ENCODE assay signal across 15 cellular contexts in genomic region chr14:100145682-100146464, GRCh38. TPM values are rescaled to one million over a fixed set of nuclear protein-coding genes. Genes with fewer than 3 reads are reported as not detected.
DNase-seq lines count a peak whose midpoint lies in the region; ATAC-seq and TF ChIP-seq lines count a peak whose summit lies in the region.
"Had no signal": no experiment of that assay in that cellular context is flagged by ENCODE, and none has a peak within 500 bp of the region (broad histone marks: within the 10 kb centered on the region; RNA-seq: fewer than 3 reads in every experiment).

No MANE protein-coding gene starts in this region.

- peaks cover 26% of the 10 kb centered on the region for H3K4me1 Mint-ChIP-seq in activated T-cell treated with anti-CD3 and anti-CD28 coated beads, Interleukin-2, amount 50 U/mL, for 24 hours (ENCODE audit: low read depth)

- H3K27me3 ChIP-seq in Karpas-422 (ENCODE audit: low read length) (no peaks in the 10 kb centered on the region), prostate gland (replicated peaks; ENCODE audit: insufficient read depth) (no peaks in the 10 kb centered on the region)

- H4K20me1 ChIP-seq in Karpas-422 (ENCODE audit: insufficient read depth, low read depth, low read length) = no peaks in the 10 kb centered on the region

- H3K4me3 Mint-ChIP-seq in activated T-cell treated with anti-CD3 and anti-CD28 coated beads, Interleukin-2, amount 50 U/mL, for 24 hours = no peak overlapping the region
- H3K4me3 Mint-ChIP-seq: WTC11 had no signal

- no peaks in the 10 kb centered on the region for H3K9me2 ChIP-seq in Karpas-422 (replicated peaks; ENCODE audit: insufficient read depth, low read length)

- H3K4me1 ChIP-seq in Karpas-422 (ENCODE audit: low read length) (peaks cover 10% of the 10 kb centered on the region; the same call in 1 of the 2 replicates), prostate gland (replicated peaks) (peaks cover 7% of the 10 kb centered on the region)
- H3K4me1 ChIP-seq: parathyroid adenoma had no signal

- H3K27ac ChIP-seq in VCaP (peak overlapping the region; percentile 83), Karpas-422 (ENCODE audit: low read length) (no peak overlapping the region), prostate gland (no peak overlapping the region)
- H3K27ac ChIP-seq: parathyroid adenoma had no signal

- DNase-seq in activated T-cell treated with anti-CD3 and anti-CD28 coated beads, Interleukin-2, amount 50 U/mL, for 24 hours = no peak
- no peak for DNase-seq in activated T-cell treated with anti-CD3 and anti-CD28 coated beads for 4 hours
- DNase-seq in left colon = peak in 1 of 2 donors; percentile 47
- no peak for DNase-seq in stimulated activated naive CD8-positive, alpha-beta T cell treated with anti-CD3 and anti-CD28 coated beads, Interleukin-15, Interleukin-2, amounts not matched to agents 100 U/mL and 50 U/mL, for 24 hours
- no peak for DNase-seq in Karpas-422
- no peak for DNase-seq in prostate gland (ENCODE audit: low spot score)
- no peak for DNase-seq in NCI-H524 treated with DMSO at 0.1 percent for 48 hours (lab: John Stamatoyannopoulos, UW)
- DNase-seq: C1 segment of cervical spinal cord, DMS53, foreskin melanocyte, SHP77 treated with DMSO at 0.1 percent for 48 hours had no signal

- H3K36me3 ChIP-seq in Karpas-422 (ENCODE audit: insufficient read depth, low read length) = no peaks in the 10 kb centered on the region
- H3K36me3 ChIP-seq in prostate gland = no peaks in the 10 kb centered on the region

- H3K79me2 ChIP-seq in Karpas-422 (ENCODE audit: low read length) = no peaks in the 10 kb centered on the region
- H3K79me2 ChIP-seq: parathyroid adenoma had no signal

- H3K9ac ChIP-seq in Karpas-422 (ENCODE audit: low read length) = no peak overlapping the region
- H3K9ac ChIP-seq: parathyroid adenoma had no signal

- no peak for TF ChIP-seq POLR2A in prostate gland (IDR thresholded peaks at IDR 0.05)

- H3K36me3 Mint-ChIP-seq in activated T-cell treated with anti-CD3 and anti-CD28 coated beads, Interleukin-2, amount 50 U/mL, for 24 hours (ENCODE audit: low read depth) = peaks cover 32% of the 10 kb centered on the region
- H3K36me3 Mint-ChIP-seq: WTC11 had no signal

- intact Hi-C loops in left colon (cut with DNase I, micrococcal nuclease) (no loop called here), prostate gland (cut with DNase I) (no loop called here)

- no peak overlapping the region for H2AFZ ChIP-seq in Karpas-422 (ENCODE audit: low read length)
- H2AFZ ChIP-seq: parathyroid adenoma had no signal

- WGBS in prostate gland = 86% methylated on average over 18 of the region's 27 CpGs

- no peak overlapping the region for H3K4me2 ChIP-seq in Karpas-422 (ENCODE audit: low read depth, low read length, poor library complexity, severe bottlenecking)

- H3K27me3 Mint-ChIP-seq in activated T-cell treated with anti-CD3 and anti-CD28 coated beads, Interleukin-2, amount 50 U/mL, for 24 hours = no peaks in the 10 kb centered on the region

- peak overlapping the region; percentile 67 for H3K27ac Mint-ChIP-seq in activated T-cell treated with anti-CD3 and anti-CD28 coated beads, Interleukin-2, amount 50 U/mL, for 24 hours
- H3K27ac Mint-ChIP-seq: WTC11 had no signal

- H3K9me3 ChIP-seq in Karpas-422 (ENCODE audit: low read length) (no peaks in the 10 kb centered on the region), prostate gland (no peaks in the 10 kb centered on the region)

- no peaks in the 10 kb centered on the region for H3K9me3 Mint-ChIP-seq in activated T-cell treated with anti-CD3 and anti-CD28 coated beads, Interleukin-2, amount 50 U/mL, for 24 hours
- H3K9me3 Mint-ChIP-seq: WTC11 had no signal

- no peak for TF ChIP-seq CTCF in VCaP (conservative IDR thresholded peaks at IDR 0.05)
- no peak for TF ChIP-seq CTCF in prostate gland (IDR thresholded peaks at IDR 0.05)

- H3K4me3 ChIP-seq in Karpas-422 (ENCODE audit: low read length) (no peak overlapping the region), prostate gland (no peak overlapping the region)

- peak; percentile 12 for ATAC-seq in left colon
- ATAC-seq in stimulated activated naive CD8-positive, alpha-beta T cell treated with anti-CD3 and anti-CD28 coated beads, Interleukin-15, Interleukin-2, amounts not matched to agents 100 U/mL and 50 U/mL, for 24 hours = peak; percentile 5
- ATAC-seq: WTC11 had no signal

RNA-seq across cellular contexts. Expression of gene DEGS2, which starts 13.6 kb away (rescaled TPM):
- total RNA-seq in left colon = 10 to 100 TPM; 25.0 to 36.9 TPM
- total RNA-seq in Karpas-422 (2014; rRNA removed; shearing (Covaris generic); ENCODE audit: low replicate concordance) = 0.43 TPM in 1 of 2 replicates, not detected in the other
- 1 to 10 TPM; 2.8 to 8.3 TPM for total RNA-seq in prostate gland
- total RNA-seq: A172 had no signal
